In genomic region chr12:121127501-121127900, GRCh38 we compare ENCODE assay signal across 12 cellular contexts.
"Had no signal": no experiment of that assay in that cellular context is flagged by ENCODE, and none has a peak within 500 bp of the region (broad histone marks: within the 10 kb centered on the region; RNA-seq: fewer than 3 reads in every experiment).

No MANE protein-coding gene starts in this region.

- H3K4me3 ChIP-seq: neural progenitor cell, ovary, skin epidermis, tibial artery, uterus had no signal

- H3K4me1 ChIP-seq: uterus had no signal

- H2AFZ ChIP-seq: neural progenitor cell had no signal

- H3K27me3 ChIP-seq: neural progenitor cell, ovary, tibial artery, uterus had no signal

- DNase-seq: activated CD4-positive, CD25-positive, alpha-beta regulatory T cell treated with anti-CD3 and anti-CD28 coated beads, Interleukin-2, amount 50 U/mL, for 72 hours; activated CD8-positive, alpha-beta T cell treated with anti-CD3 and anti-CD28 coated beads for 36 hours; activated naive CD4-positive, alpha-beta T cell treated with anti-CD3 and anti-CD28 coated beads for 36 hours; central memory CD4-positive, alpha-beta T cell; cortex of kidney; erythroblast; ovary; tibial artery; uterus had no signal

- H3K27ac ChIP-seq: neural progenitor cell, ovary, tibial artery, uterus had no signal

- H3K9me3 ChIP-seq: ovary, tibial artery, uterus had no signal

- H3K36me3 Mint-ChIP-seq: neural progenitor cell had no signal

- H3K4me2 ChIP-seq: neural progenitor cell had no signal

- H3K36me3 ChIP-seq: neural progenitor cell, ovary, tibial artery, uterus had no signal

- H3K9me3 Mint-ChIP-seq: activated T-helper 1 cell treated with anti-CD3 and anti-CD28 coated beads, Interleukin-12 subunit alpha, Interleukin-12 subunit beta, Interleukin-2, Interleukin-4 antibody, amounts not matched to agents 30 ng/mL and 10 ng/mL and 1 ng/mL, durations not matched to agents 14 hours and 24 hours and 36 hours; neural progenitor cell had no signal

- H3K4me3 Mint-ChIP-seq: activated CD8-positive, alpha-beta T cell treated with anti-CD3 and anti-CD28 coated beads for 36 hours; activated naive CD4-positive, alpha-beta T cell treated with anti-CD3 and anti-CD28 coated beads for 36 hours; activated T-helper 1 cell treated with anti-CD3 and anti-CD28 coated beads, Interleukin-12 subunit alpha, Interleukin-12 subunit beta, Interleukin-2, Interleukin-4 antibody, amounts not matched to agents 30 ng/mL and 10 ng/mL and 1 ng/mL, durations not matched to agents 14 hours and 24 hours and 36 hours; neural progenitor cell had no signal

- ATAC-seq: activated CD8-positive, alpha-beta T cell treated with anti-CD3 and anti-CD28 coated beads for 36 hours had no signal

- H3K27me3 Mint-ChIP-seq: activated CD8-positive, alpha-beta T cell treated with anti-CD3 and anti-CD28 coated beads for 36 hours had no signal
